In the genomic region with DNA sequence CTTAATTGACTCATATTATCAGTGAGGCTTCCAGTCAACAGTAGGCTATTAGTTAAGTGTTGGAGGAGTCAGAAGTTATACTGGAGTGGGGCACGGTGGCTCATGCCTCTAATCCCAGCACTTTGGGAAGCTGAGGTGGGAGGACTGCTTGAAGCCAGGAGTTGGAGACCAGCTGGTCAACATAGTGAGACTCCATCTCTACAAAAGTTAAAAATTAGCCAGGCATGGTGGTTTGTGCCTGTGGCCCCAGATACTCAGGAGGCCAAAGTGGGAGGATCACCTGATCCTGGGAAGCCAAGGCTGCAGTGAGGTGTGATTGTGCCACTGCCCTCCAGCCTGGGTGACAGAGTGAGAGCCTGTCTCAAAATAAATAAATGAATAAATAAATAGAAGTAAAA, we compare ENCODE assay signal across 1 cellular context.
TF ChIP-seq lines count a peak whose summit lies in the region.

No MANE protein-coding gene starts in this region.

TF ChIP-seq in HepG2, 621 proteins besides CTCF, POLR2A, EP300 and RAD21 (continued from another document and continues in another):
- TF ChIP-seq, protein P1, sequence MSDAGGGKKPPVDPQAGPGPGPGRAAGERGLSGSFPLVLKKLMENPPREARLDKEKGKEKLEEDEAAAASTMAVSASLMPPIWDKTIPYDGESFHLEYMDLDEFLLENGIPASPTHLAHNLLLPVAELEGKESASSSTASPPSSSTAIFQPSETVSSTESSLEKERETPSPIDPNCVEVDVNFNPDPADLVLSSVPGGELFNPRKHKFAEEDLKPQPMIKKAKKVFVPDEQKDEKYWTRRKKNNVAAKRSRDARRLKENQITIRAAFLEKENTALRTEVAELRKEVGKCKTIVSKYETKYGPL (CRISPR knock-in tag; IDR thresholded peaks at IDR 0.05), result no peak
- no peak for TF ChIP-seq FOXA1 (IDR thresholded peaks at IDR 0.05)
- no peak for TF ChIP-seq FOXA1 (CRISPR knock-in tag; IDR thresholded peaks at IDR 0.05)
- no peak for TF ChIP-seq UBTF (CRISPR knock-in tag; IDR thresholded peaks at IDR 0.05)
- no peak for TF ChIP-seq ZBTB49 (CRISPR knock-in tag; IDR thresholded peaks at IDR 0.05; ENCODE audit: borderline replicate concordance)
- no peak for TF ChIP-seq ESRRA (CRISPR knock-in tag; IDR thresholded peaks at IDR 0.05; ENCODE audit: low read depth)
- no peak for TF ChIP-seq ZNF235 (CRISPR knock-in tag; IDR thresholded peaks at IDR 0.05; ENCODE audit: borderline replicate concordance)
- TF ChIP-seq, protein P2, sequence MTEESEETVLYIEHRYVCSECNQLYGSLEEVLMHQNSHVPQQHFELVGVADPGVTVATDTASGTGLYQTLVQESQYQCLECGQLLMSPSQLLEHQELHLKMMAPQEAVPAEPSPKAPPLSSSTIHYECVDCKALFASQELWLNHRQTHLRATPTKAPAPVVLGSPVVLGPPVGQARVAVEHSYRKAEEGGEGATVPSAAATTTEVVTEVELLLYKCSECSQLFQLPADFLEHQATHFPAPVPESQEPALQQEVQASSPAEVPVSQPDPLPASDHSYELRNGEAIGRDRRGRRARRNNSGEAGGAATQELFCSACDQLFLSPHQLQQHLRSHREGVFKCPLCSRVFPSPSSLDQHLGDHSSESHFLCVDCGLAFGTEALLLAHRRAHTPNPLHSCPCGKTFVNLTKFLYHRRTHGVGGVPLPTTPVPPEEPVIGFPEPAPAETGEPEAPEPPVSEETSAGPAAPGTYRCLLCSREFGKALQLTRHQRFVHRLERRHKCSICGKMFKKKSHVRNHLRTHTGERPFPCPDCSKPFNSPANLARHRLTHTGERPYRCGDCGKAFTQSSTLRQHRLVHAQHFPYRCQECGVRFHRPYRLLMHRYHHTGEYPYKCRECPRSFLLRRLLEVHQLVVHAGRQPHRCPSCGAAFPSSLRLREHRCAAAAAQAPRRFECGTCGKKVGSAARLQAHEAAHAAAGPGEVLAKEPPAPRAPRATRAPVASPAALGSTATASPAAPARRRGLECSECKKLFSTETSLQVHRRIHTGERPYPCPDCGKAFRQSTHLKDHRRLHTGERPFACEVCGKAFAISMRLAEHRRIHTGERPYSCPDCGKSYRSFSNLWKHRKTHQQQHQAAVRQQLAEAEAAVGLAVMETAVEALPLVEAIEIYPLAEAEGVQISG (CRISPR knock-in tag; IDR thresholded peaks at IDR 0.05), result 0 out of 2 replicates have a peak, but pooled peaks have one; percentile 18
- peak; percentile 41; the same call in 1 of the 2 replicates for TF ChIP-seq DMAP1 (CRISPR knock-in tag; IDR thresholded peaks at IDR 0.05)
- TF ChIP-seq ZFAT (CRISPR knock-in tag; conservative IDR thresholded peaks at IDR 0.05), result no peak
- TF ChIP-seq PLRG1 (conservative IDR thresholded peaks at IDR 0.05), result no peak
- peak; percentile 66; the same call in 1 of the 2 replicates for TF ChIP-seq SPEN (CRISPR knock-in tag; IDR thresholded peaks at IDR 0.05; ENCODE audit: low read depth)
- peak; percentile 70 for TF ChIP-seq GATAD2A (CRISPR knock-in tag; IDR thresholded peaks at IDR 0.05)
- no peak for TF ChIP-seq NFE2L1 (CRISPR knock-in tag; IDR thresholded peaks at IDR 0.05; ENCODE audit: borderline replicate concordance)
- TF ChIP-seq RFX5 (IDR thresholded peaks at IDR 0.05; ENCODE audit: low read depth, low read length), result no peak
- no peak for TF ChIP-seq CEBPB (IDR thresholded peaks at IDR 0.05; ENCODE audit: borderline replicate concordance, low read depth, low read length)
- TF ChIP-seq, protein P3, sequence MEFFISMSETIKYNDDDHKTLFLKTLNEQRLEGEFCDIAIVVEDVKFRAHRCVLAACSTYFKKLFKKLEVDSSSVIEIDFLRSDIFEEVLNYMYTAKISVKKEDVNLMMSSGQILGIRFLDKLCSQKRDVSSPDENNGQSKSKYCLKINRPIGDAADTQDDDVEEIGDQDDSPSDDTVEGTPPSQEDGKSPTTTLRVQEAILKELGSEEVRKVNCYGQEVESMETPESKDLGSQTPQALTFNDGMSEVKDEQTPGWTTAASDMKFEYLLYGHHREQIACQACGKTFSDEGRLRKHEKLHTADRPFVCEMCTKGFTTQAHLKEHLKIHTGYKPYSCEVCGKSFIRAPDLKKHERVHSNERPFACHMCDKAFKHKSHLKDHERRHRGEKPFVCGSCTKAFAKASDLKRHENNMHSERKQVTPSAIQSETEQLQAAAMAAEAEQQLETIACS (CRISPR knock-in tag; IDR thresholded peaks at IDR 0.05), result no peak
- TF ChIP-seq, protein P4, sequence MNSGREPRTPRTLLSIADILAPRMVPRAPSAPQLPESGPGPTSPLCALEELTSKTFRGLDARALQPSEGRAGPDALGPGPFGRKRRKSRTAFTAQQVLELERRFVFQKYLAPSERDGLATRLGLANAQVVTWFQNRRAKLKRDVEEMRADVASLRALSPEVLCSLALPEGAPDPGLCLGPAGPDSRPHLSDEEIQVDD (CRISPR knock-in tag; IDR thresholded peaks at IDR 0.05; ENCODE audit: borderline replicate concordance), result no peak
- no peak for TF ChIP-seq REXO4 (CRISPR knock-in tag; IDR thresholded peaks at IDR 0.05; ENCODE audit: borderline replicate concordance)
- no peak for TF ChIP-seq TCF7 (IDR thresholded peaks at IDR 0.05; ENCODE audit: low read depth)
- TF ChIP-seq MED8 (CRISPR knock-in tag; IDR thresholded peaks at IDR 0.05; ENCODE audit: insufficient replicate concordance), result no peak
- TF ChIP-seq, protein P5, sequence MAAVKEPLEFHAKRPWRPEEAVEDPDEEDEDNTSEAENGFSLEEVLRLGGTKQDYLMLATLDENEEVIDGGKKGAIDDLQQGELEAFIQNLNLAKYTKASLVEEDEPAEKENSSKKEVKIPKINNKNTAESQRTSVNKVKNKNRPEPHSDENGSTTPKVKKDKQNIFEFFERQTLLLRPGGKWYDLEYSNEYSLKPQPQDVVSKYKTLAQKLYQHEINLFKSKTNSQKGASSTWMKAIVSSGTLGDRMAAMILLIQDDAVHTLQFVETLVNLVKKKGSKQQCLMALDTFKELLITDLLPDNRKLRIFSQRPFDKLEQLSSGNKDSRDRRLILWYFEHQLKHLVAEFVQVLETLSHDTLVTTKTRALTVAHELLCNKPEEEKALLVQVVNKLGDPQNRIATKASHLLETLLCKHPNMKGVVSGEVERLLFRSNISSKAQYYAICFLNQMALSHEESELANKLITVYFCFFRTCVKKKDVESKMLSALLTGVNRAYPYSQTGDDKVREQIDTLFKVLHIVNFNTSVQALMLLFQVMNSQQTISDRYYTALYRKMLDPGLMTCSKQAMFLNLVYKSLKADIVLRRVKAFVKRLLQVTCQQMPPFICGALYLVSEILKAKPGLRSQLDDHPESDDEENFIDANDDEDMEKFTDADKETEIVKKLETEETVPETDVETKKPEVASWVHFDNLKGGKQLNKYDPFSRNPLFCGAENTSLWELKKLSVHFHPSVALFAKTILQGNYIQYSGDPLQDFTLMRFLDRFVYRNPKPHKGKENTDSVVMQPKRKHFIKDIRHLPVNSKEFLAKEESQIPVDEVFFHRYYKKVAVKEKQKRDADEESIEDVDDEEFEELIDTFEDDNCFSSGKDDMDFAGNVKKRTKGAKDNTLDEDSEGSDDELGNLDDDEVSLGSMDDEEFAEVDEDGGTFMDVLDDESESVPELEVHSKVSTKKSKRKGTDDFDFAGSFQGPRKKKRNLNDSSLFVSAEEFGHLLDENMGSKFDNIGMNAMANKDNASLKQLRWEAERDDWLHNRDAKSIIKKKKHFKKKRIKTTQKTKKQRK (IDR thresholded peaks at IDR 0.05; ENCODE audit: low read length), result no peak
- no peak for TF ChIP-seq MEF2D (CRISPR knock-in tag; IDR thresholded peaks at IDR 0.05)
- TF ChIP-seq SCMH1 (CRISPR knock-in tag; IDR thresholded peaks at IDR 0.05; ENCODE audit: borderline replicate concordance), result no peak
- TF ChIP-seq JUND (CRISPR knock-in tag; IDR thresholded peaks at IDR 0.05), result no peak
- TF ChIP-seq HNF1B (CRISPR knock-in tag; IDR thresholded peaks at IDR 0.05), result peak; percentile 98
- TF ChIP-seq ZEB1 (IDR thresholded peaks at IDR 0.05; ENCODE audit: insufficient replicate concordance, low read depth), result no peak
- peak; percentile 98 for TF ChIP-seq ZNF121 (CRISPR knock-in tag; IDR thresholded peaks at IDR 0.05)
- TF ChIP-seq, protein P6, sequence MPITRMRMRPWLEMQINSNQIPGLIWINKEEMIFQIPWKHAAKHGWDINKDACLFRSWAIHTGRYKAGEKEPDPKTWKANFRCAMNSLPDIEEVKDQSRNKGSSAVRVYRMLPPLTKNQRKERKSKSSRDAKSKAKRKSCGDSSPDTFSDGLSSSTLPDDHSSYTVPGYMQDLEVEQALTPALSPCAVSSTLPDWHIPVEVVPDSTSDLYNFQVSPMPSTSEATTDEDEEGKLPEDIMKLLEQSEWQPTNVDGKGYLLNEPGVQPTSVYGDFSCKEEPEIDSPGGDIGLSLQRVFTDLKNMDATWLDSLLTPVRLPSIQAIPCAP (CRISPR knock-in tag; IDR thresholded peaks at IDR 0.05; ENCODE audit: low read depth), result no peak
- TF ChIP-seq ZNF652 (CRISPR knock-in tag; IDR thresholded peaks at IDR 0.05; ENCODE audit: borderline replicate concordance, low read depth), result no peak
- TF ChIP-seq THAP9 (CRISPR knock-in tag; IDR thresholded peaks at IDR 0.05; ENCODE audit: borderline replicate concordance), result no peak
- no peak for TF ChIP-seq ELF4 (CRISPR knock-in tag; IDR thresholded peaks at IDR 0.05; ENCODE audit: borderline replicate concordance)
- no peak for TF ChIP-seq ZSCAN5A (CRISPR knock-in tag; IDR thresholded peaks at IDR 0.05; ENCODE audit: borderline replicate concordance)
- no peak for TF ChIP-seq NFYC (CRISPR knock-in tag; IDR thresholded peaks at IDR 0.05)
- TF ChIP-seq JUN (CRISPR knock-in tag; IDR thresholded peaks at IDR 0.05), result no peak
- TF ChIP-seq NONO (IDR thresholded peaks at IDR 0.05), result no peak
- TF ChIP-seq NONO (CRISPR knock-in tag; conservative IDR thresholded peaks at IDR 0.05), result no peak
